31 cellular contexts compared by ENCODE assay signal in the genomic region with DNA sequence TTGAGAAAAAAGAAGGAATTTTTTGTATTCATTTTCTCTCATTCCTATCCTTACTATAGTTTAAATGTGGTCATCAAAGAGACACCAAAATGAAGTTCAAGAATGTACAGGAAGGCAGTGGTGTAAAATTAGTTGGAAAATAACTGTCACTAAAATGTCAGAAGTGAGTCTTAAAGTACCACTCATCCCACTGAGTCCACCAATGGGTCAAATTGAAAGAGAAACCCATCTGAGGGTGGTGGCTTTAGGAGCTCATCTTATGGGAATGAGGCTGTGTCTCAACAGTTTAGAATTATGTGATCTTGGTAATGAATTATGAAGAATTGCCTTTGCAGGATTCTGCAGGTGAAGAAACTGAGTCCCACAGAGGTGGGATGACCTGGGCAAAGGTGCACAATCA.
DNase-seq lines count a peak whose midpoint lies in the region; ATAC-seq and TF ChIP-seq lines count a peak whose summit lies in the region.
"Had no signal": no experiment of that assay in that cellular context is flagged by ENCODE, and none has a peak within 500 bp of the region (broad histone marks: within the 10 kb centered on the region; RNA-seq: fewer than 3 reads in every experiment).

No MANE protein-coding gene starts in this region.

- peaks cover 46% of the 10 kb centered on the region for H3K4me1 Mint-ChIP-seq in activated CD4-positive, alpha-beta T cell treated with anti-CD3 and anti-CD28 coated beads for 36 hours
- H3K4me1 Mint-ChIP-seq in natural killer cell treated with Interleukin-12 subunit alpha and Interleukin-12 subunit beta and Interleukin-15 and Interleukin-18, amount 100 ng/mL, for 72 hours (ENCODE audit: low read depth in 2 of 2): peaks cover 19 to 26% of the 10 kb centered on the region in 2 donors
- H3K4me1 Mint-ChIP-seq in natural killer cell: peaks cover 0 to 6% of the 10 kb centered on the region in 2 donors
- H3K4me1 Mint-ChIP-seq in activated naive CD8-positive, alpha-beta T cell treated with anti-CD3 and anti-CD28 coated beads, Interleukin-2, amount 50 U/mL, for 24 hours: peaks cover 72% of the 10 kb centered on the region

- H3K27ac Mint-ChIP-seq in activated CD4-positive, alpha-beta T cell treated with anti-CD3 and anti-CD28 coated beads for 36 hours: no peak overlapping the region
- H3K27ac Mint-ChIP-seq in natural killer cell treated with Interleukin-12 subunit alpha and Interleukin-12 subunit beta and Interleukin-15 and Interleukin-18, amount 100 ng/mL, for 72 hours: peak overlapping the region; percentile 22 to 53
- no peak overlapping the region for H3K27ac Mint-ChIP-seq in natural killer cell
- peak overlapping the region; percentile 85 for H3K27ac Mint-ChIP-seq in activated naive CD8-positive, alpha-beta T cell treated with anti-CD3 and anti-CD28 coated beads, Interleukin-2, amount 50 U/mL, for 24 hours

- no peaks in the 10 kb centered on the region for H3K27me3 Mint-ChIP-seq in activated CD4-positive, alpha-beta T cell treated with anti-CD3 and anti-CD28 coated beads for 36 hours
- peaks cover 0 to 8% of the 10 kb centered on the region in 2 donors for H3K27me3 Mint-ChIP-seq in natural killer cell treated with Interleukin-12 subunit alpha and Interleukin-12 subunit beta and Interleukin-15 and Interleukin-18, amount 100 ng/mL, for 72 hours
- H3K27me3 Mint-ChIP-seq in natural killer cell (ENCODE audit: low read depth in 2 of 2): peaks cover 2 to 24% of the 10 kb centered on the region in 2 donors
- no peaks in the 10 kb centered on the region for H3K27me3 Mint-ChIP-seq in activated naive CD8-positive, alpha-beta T cell treated with anti-CD3 and anti-CD28 coated beads, Interleukin-2, amount 50 U/mL, for 24 hours

- no peaks in the 10 kb centered on the region for H3K9me3 Mint-ChIP-seq in activated CD4-positive, alpha-beta T cell treated with anti-CD3 and anti-CD28 coated beads for 36 hours (ENCODE audit: low read depth)
- peaks cover 7% of the 10 kb centered on the region for H3K9me3 Mint-ChIP-seq in natural killer cell treated with Interleukin-12 subunit alpha and Interleukin-12 subunit beta and Interleukin-15 and Interleukin-18, amount 100 ng/mL, for 72 hours
- no peaks in the 10 kb centered on the region for H3K9me3 Mint-ChIP-seq in natural killer cell
- H3K9me3 Mint-ChIP-seq in activated naive CD8-positive, alpha-beta T cell treated with anti-CD3 and anti-CD28 coated beads, Interleukin-2, amount 50 U/mL, for 24 hours: peaks cover 11% of the 10 kb centered on the region

- intact Hi-C loops in activated CD4-positive, alpha-beta T cell treated with anti-CD3 and anti-CD28 coated beads for 36 hours (cut with DNase I, micrococcal nuclease): loop anchor here in 1 of 2 experiments (1.0 kb wide), 1 partner anchor 52 kb away; no protein-coding TSS in a partner anchor
- intact Hi-C loops in natural killer cell (cut with micrococcal nuclease): no loop called here

- DNase-seq in activated CD4-positive, alpha-beta T cell treated with anti-CD3 and anti-CD28 coated beads for 36 hours: peak; percentile 42
- no peak for DNase-seq in activated CD4-positive, alpha-beta T cell treated with anti-CD3 and anti-CD28 coated beads, Interleukin-2, amount 50 U/mL, for 48 hours
- DNase-seq in natural killer cell treated with Interleukin-12 subunit alpha and Interleukin-12 subunit beta and Interleukin-15 and Interleukin-18, amount 100 ng/mL, for 72 hours (ENCODE audit: low spot score): no peak
- DNase-seq in natural killer cell: no peak
- no peak for DNase-seq in activated naive CD8-positive, alpha-beta T cell treated with anti-CD3 and anti-CD28 coated beads, Interleukin-2, amount 50 U/mL, for 24 hours
- DNase-seq in NCI-H1417 treated with DMSO at 0.1 percent for 48 hours (lab: John Stamatoyannopoulos, UW): no peak
- DNase-seq in NCI-H524 (lab: John Stamatoyannopoulos, UW): no peak
- DNase-seq in SIG-M5 (lab: John Stamatoyannopoulos, UW): no peak
- DNase-seq: activated CD4-positive, CD25-positive, alpha-beta regulatory T cell; activated effector memory CD4-positive, alpha-beta T cell treated with Interleukin-2 at 50 U/mL for 16 hours; amygdala; brain microvascular endothelial cell; COR-L47; DMS79; esophagus squamous epithelium; GDM1; GOT3; head of caudate nucleus; kidney; MM.1S; NCI-H1105 treated with DMSO at 0.1 percent for 48 hours; NCI-H1930; NCI-H524 treated with DMSO at 0.1 percent for 48 hours; NK-92 treated with Interleukin-12 subunit alpha and Interleukin-12 subunit beta, amount 100 ng/mL, for 24 hours; PC-3; right cardiac atrium; spleen; stimulated activated CD4-positive, alpha-beta T cell treated with anti-CD3 and anti-CD28 coated beads, Interleukin-2, amount 100 ng/mL, for 48 hours; upper lobe of left lung had no signal

- CTCF ChIA-PET in activated CD4-positive, alpha-beta T cell treated with anti-CD3 and anti-CD28 coated beads for 36 hours (lab: Charles Lee): interaction anchor here (0.7 to 1.9 kb wide), 2 partner anchors 12 to 30 kb away, joined by 4 read pairs; no protein-coding TSS in a partner anchor

- H3K4me3 Mint-ChIP-seq in activated CD4-positive, alpha-beta T cell treated with anti-CD3 and anti-CD28 coated beads for 36 hours: no peak overlapping the region
- peak overlapping the region; percentile 26 for H3K4me3 Mint-ChIP-seq in natural killer cell treated with Interleukin-12 subunit alpha and Interleukin-12 subunit beta and Interleukin-15 and Interleukin-18, amount 100 ng/mL, for 72 hours
- H3K4me3 Mint-ChIP-seq in natural killer cell: no peak overlapping the region
- H3K4me3 Mint-ChIP-seq in activated naive CD8-positive, alpha-beta T cell treated with anti-CD3 and anti-CD28 coated beads, Interleukin-2, amount 50 U/mL, for 24 hours: peak overlapping the region; percentile 35

- POLR2A ChIA-PET in activated CD4-positive, alpha-beta T cell treated with anti-CD3 and anti-CD28 coated beads for 36 hours (lab: Charles Lee): interaction anchor here (0.7 kb wide), 1 partner anchor 34 kb away, joined by 3 read pairs; no protein-coding TSS in a partner anchor

- peaks cover 7% of the 10 kb centered on the region for H3K36me3 Mint-ChIP-seq in activated CD4-positive, alpha-beta T cell treated with anti-CD3 and anti-CD28 coated beads for 36 hours (ENCODE audit: low read depth)
- no peaks in the 10 kb centered on the region for H3K36me3 Mint-ChIP-seq in natural killer cell treated with Interleukin-12 subunit alpha and Interleukin-12 subunit beta and Interleukin-15 and Interleukin-18, amount 100 ng/mL, for 72 hours
- no peaks in the 10 kb centered on the region for H3K36me3 Mint-ChIP-seq in natural killer cell
- H3K36me3 Mint-ChIP-seq in activated naive CD8-positive, alpha-beta T cell treated with anti-CD3 and anti-CD28 coated beads, Interleukin-2, amount 50 U/mL, for 24 hours (ENCODE audit: low read depth): peaks cover 12% of the 10 kb centered on the region

- TF ChIP-seq CTCF in natural killer cell (IDR thresholded peaks at IDR 0.05): no peak

- peak; percentile 64 for ATAC-seq in activated CD4-positive, alpha-beta T cell treated with anti-CD3 and anti-CD28 coated beads for 36 hours
- peak; percentile 61 to 88 for ATAC-seq in natural killer cell treated with Interleukin-12 subunit alpha and Interleukin-12 subunit beta and Interleukin-15 and Interleukin-18, amount 100 ng/mL, for 72 hours
- no peak for ATAC-seq in natural killer cell
- ATAC-seq in activated naive CD8-positive, alpha-beta T cell treated with anti-CD3 and anti-CD28 coated beads, Interleukin-2, amount 50 U/mL, for 24 hours: peak; percentile 73
- ATAC-seq: foreskin keratinocyte, HepG2, PC-3, right cardiac atrium had no signal

Comparison
In these comparisons a context has a peak if more than half of its experiments do, and no peak if none do; other contexts are left out.
1. ATAC-seq: peak in activated CD4-positive, alpha-beta T cell treated with anti-CD3 and anti-CD28 coated beads for 36 hours (single experiment), natural killer cell treated with Interleukin-12 subunit alpha and Interleukin-12 subunit beta and Interleukin-15 and Interleukin-18, amount 100 ng/mL, for 72 hours (2 of 2) and activated naive CD8-positive, alpha-beta T cell treated with anti-CD3 and anti-CD28 coated beads, Interleukin-2, amount 50 U/mL, for 24 hours (single experiment); none in natural killer cell (0 of 3).
2. H3K27ac Mint-ChIP-seq: peak in natural killer cell treated with Interleukin-12 subunit alpha and Interleukin-12 subunit beta and Interleukin-15 and Interleukin-18, amount 100 ng/mL, for 72 hours (2 of 2) and activated naive CD8-positive, alpha-beta T cell treated with anti-CD3 and anti-CD28 coated beads, Interleukin-2, amount 50 U/mL, for 24 hours (single experiment); none in activated CD4-positive, alpha-beta T cell treated with anti-CD3 and anti-CD28 coated beads for 36 hours (single experiment) and natural killer cell (0 of 2).
3. H3K4me3 Mint-ChIP-seq: peak in natural killer cell treated with Interleukin-12 subunit alpha and Interleukin-12 subunit beta and Interleukin-15 and Interleukin-18, amount 100 ng/mL, for 72 hours (single experiment) and activated naive CD8-positive, alpha-beta T cell treated with anti-CD3 and anti-CD28 coated beads, Interleukin-2, amount 50 U/mL, for 24 hours (single experiment); none in activated CD4-positive, alpha-beta T cell treated with anti-CD3 and anti-CD28 coated beads for 36 hours (single experiment) and natural killer cell (single experiment).